Comparison of ENCODE assay signal across 15 cellular contexts in the genomic region with DNA sequence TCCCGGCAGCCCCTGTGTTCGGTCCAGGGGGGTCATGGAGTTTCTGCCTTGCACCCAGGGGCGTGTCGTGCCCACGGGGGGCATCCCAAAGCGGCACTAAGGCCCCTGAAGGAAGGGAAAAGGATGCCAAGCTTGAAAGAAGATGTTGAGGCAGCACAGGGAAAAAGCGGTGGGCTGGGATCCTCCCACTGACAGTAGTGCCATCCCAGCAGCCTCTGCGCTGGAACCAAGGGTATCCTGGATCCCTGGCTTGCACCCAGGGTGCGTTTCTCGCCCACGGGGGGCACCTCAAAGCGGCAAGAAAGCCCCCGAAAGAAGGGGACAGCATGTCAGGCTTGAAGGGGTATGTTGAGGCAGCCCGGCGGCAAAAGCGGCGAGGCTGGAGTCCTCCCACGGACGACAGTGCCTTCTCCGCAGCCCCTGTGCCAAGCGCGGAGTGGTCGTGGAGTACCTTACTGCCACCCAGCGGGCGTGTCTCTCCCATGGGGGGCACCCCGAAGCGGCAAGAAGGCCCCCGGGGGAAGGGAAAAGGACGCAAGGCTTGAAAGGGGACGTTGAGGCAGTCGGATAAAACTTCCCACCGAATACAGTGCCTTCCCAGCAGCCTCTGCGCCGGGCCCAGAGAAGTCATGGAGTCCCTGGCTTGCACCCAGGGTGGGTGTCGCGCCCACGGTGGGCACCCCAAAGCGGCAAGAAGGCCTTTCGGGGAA.
DNase-seq lines count a peak whose midpoint lies in the region; ATAC-seq and TF ChIP-seq lines count a peak whose summit lies in the region.
"Had no signal": no experiment of that assay in that cellular context is flagged by ENCODE, and none has a peak within 500 bp of the region (broad histone marks: within the 10 kb centered on the region; RNA-seq: fewer than 3 reads in every experiment).

No MANE protein-coding gene starts in this region.

- no peak for TF ChIP-seq CTCF in GM13976 (IDR thresholded peaks at IDR 0.05; ENCODE audit: borderline replicate concordance, control extremely low read depth, extremely low read depth, insufficient read depth, missing control alignments)

- no peaks in the 10 kb centered on the region for H3K27me3 ChIP-seq in H7 (ENCODE audit: control insufficient read depth, insufficient read depth, low read length)

- no peak overlapping the region for H3K4me3 ChIP-seq in H7 (ENCODE audit: insufficient read depth, low read depth, low read length)

- ATAC-seq in HG03135 (IDR thresholded peaks at IDR 0.05; ENCODE audit: unreplicated experiment), result no peak
- ATAC-seq in HG03565 (IDR thresholded peaks at IDR 0.05; ENCODE audit: unreplicated experiment), result no peak

- in situ Hi-C loops in GM13976 (cut with MboI; ENCODE audit: low sequenced_read_pairs, unreplicated experiment), result no loop called here

- DNase-seq in activated effector memory CD4-positive, alpha-beta T cell treated with anti-CD3 and anti-CD28 coated beads, Interleukin-2, amount 50 U/mL, for 16 hours, result peak; percentile 52
- no peak for DNase-seq in activated effector memory CD4-positive, alpha-beta T cell treated with Interleukin-2 at 50 U/mL for 16 hours
- peak; percentile 7 for DNase-seq in GM13976 (ENCODE audit: low spot score)
- DNase-seq in H7, result peak; percentile 13
- DNase-seq in mesenteric fat pad (ENCODE audit: low spot score), result peak; percentile 81
- DNase-seq: C1 segment of cervical spinal cord; Calu3; CD4-positive, alpha-beta memory T cell; COR-L47; DMS79 treated with DMSO at 0.1 percent for 48 hours; GF-D8; GOT3; HCEC 1CT had no signal

- H3K36me3 ChIP-seq in H7 (replicated peaks; ENCODE audit: control insufficient read depth, insufficient read depth, low read length), result no peaks in the 10 kb centered on the region
